In genomic region chr7:55425141-55425752, GRCh38 we compare ENCODE assay signal across 15 cellular contexts.
"Had no signal": no experiment of that assay in that cellular context is flagged by ENCODE, and none has a peak within 500 bp of the region (broad histone marks: within the 10 kb centered on the region; RNA-seq: fewer than 3 reads in every experiment).

No MANE protein-coding gene starts in this region.

- DNase-seq: activated CD4-positive, alpha-beta memory T cell treated with anti-CD3 and anti-CD28 coated beads for 36 hours; activated CD8-positive, alpha-beta memory T cell treated with anti-CD3 and anti-CD28 coated beads, Interleukin-2, amount 50 U/mL, for 4 hours; activated T-cell treated with anti-CD3 and anti-CD28 coated beads, Interleukin-2, amount 50 U/mL, for 72 hours; aorta; dorsolateral prefrontal cortex; glutamatergic neuron; immature natural killer cell; left cardiac atrium; natural killer cell; posterior cingulate gyrus; transverse colon had no signal

- H3K36me3 ChIP-seq: breast epithelium had no signal

- H3K27ac Mint-ChIP-seq: activated CD4-positive, alpha-beta memory T cell treated with anti-CD3 and anti-CD28 coated beads for 36 hours; activated T-cell treated with anti-CD3 and anti-CD28 coated beads, Interleukin-2, amount 50 U/mL, for 72 hours; immature natural killer cell; natural killer cell; stimulated activated memory B cell treated with anti-CD40 and anti-IgM and Interleukin-4, amounts not matched to agents 10 μg/mL and 1 μg/mL and 100 μg/mL, for 72 hours had no signal

- H3K4me3 Mint-ChIP-seq: activated CD4-positive, alpha-beta memory T cell treated with anti-CD3 and anti-CD28 coated beads for 36 hours; activated T-cell treated with anti-CD3 and anti-CD28 coated beads, Interleukin-2, amount 50 U/mL, for 72 hours; immature natural killer cell; natural killer cell; stimulated activated memory B cell treated with anti-CD40 and anti-IgM and Interleukin-4, amounts not matched to agents 10 μg/mL and 1 μg/mL and 100 μg/mL, for 72 hours had no signal

- H3K27me3 Mint-ChIP-seq: activated CD4-positive, alpha-beta memory T cell treated with anti-CD3 and anti-CD28 coated beads for 36 hours; stimulated activated memory B cell treated with anti-CD40 and anti-IgM and Interleukin-4, amounts not matched to agents 10 μg/mL and 1 μg/mL and 100 μg/mL, for 72 hours had no signal

- H3K4me3 ChIP-seq: breast epithelium, dorsolateral prefrontal cortex, right atrium auricular region, transverse colon had no signal

- H3K4me1 ChIP-seq: breast epithelium, right atrium auricular region had no signal

- H3K9me3 Mint-ChIP-seq: activated CD4-positive, alpha-beta memory T cell treated with anti-CD3 and anti-CD28 coated beads for 36 hours; activated T-cell treated with anti-CD3 and anti-CD28 coated beads, Interleukin-2, amount 50 U/mL, for 72 hours; natural killer cell; stimulated activated memory B cell treated with anti-CD40 and anti-IgM and Interleukin-4, amounts not matched to agents 10 μg/mL and 1 μg/mL and 100 μg/mL, for 72 hours had no signal

- H3K4me1 Mint-ChIP-seq: immature natural killer cell had no signal

- H3K9me3 ChIP-seq: breast epithelium, right atrium auricular region, transverse colon had no signal

- ATAC-seq: activated T-cell treated with anti-CD3 and anti-CD28 coated beads, Interleukin-2, amount 50 U/mL, for 72 hours; esophagus mucosa; left cardiac atrium; natural killer cell; stimulated activated memory B cell treated with anti-CD40 and anti-IgM and Interleukin-4, amounts not matched to agents 10 μg/mL and 1 μg/mL and 100 μg/mL, for 72 hours had no signal
